Comparison of ENCODE assay signal across 23 cellular contexts in genomic region chr5:79507251-79508205, GRCh38. TPM values are rescaled to one million over a fixed set of nuclear protein-coding genes. Genes with fewer than 3 reads are reported as not detected.
DNase-seq lines count a peak whose midpoint lies in the region; ATAC-seq, FAIRE-seq and TF ChIP-seq lines count a peak whose summit lies in the region.
"Had no signal": no experiment of that assay in that cellular context is flagged by ENCODE, and none has a peak within 500 bp of the region (broad histone marks: within the 10 kb centered on the region; RNA-seq: fewer than 3 reads in every experiment).

No MANE protein-coding gene starts in this region.

- H3K4me3 ChIP-seq in HepG2 (replicated peaks in 1 of 3; ENCODE audit: insufficient read depth in 1 of 3, low read depth in 2 of 3, low read length in 3 of 3) (no peak overlapping the region), right lobe of liver (no peak overlapping the region), astrocyte (ENCODE audit: insufficient read depth, low read depth, low read length) (no peak overlapping the region), right atrium auricular region (no peak overlapping the region), pancreas (no peak overlapping the region)
- H3K4me3 ChIP-seq: MG63, thoracic aorta had no signal

- intact Hi-C loops in HepG2 (cut with micrococcal nuclease; ENCODE audit: unreplicated experiment) (no loop called here), right lobe of liver (cut with DNase I) (no loop called here), pancreas (cut with DNase I) (no loop called here)

- TF ChIP-seq EP300 in HepG2 (IDR thresholded peaks at IDR 0.05; ENCODE audit: low read depth in 2 of 2, low read length in 2 of 2) (no peak), HepG2 (CRISPR knock-in tag; IDR thresholded peaks at IDR 0.05; ENCODE audit: borderline replicate concordance) (no peak)

- H3K4me1 Mint-ChIP-seq in astrocyte (ENCODE audit: low read depth, unreplicated experiment): peaks cover 40% of the 10 kb centered on the region

- no peak for TF ChIP-seq RAD21 in HepG2 (CRISPR knock-in tag; IDR thresholded peaks at IDR 0.05)

- H3K36me3 ChIP-seq in HepG2 (replicated peaks in 1 of 2; ENCODE audit: control insufficient read depth in 1 of 2, insufficient read depth in 2 of 2, low read length in 2 of 2): no peaks in the 10 kb centered on the region
- no peaks in the 10 kb centered on the region for H3K36me3 ChIP-seq in right lobe of liver
- H3K36me3 ChIP-seq in astrocyte (ENCODE audit: insufficient read depth, low read length): no peaks in the 10 kb centered on the region
- no peaks in the 10 kb centered on the region for H3K36me3 ChIP-seq in right atrium auricular region
- no peaks in the 10 kb centered on the region for H3K36me3 ChIP-seq in pancreas
- H3K36me3 ChIP-seq: MG63, thoracic aorta had no signal

- peaks cover 92% of the 10 kb centered on the region for H3K79me2 ChIP-seq in HepG2 (ENCODE audit: insufficient read depth, low read length)
- H3K79me2 ChIP-seq in astrocyte (ENCODE audit: insufficient read depth, low read length): peaks cover 50% of the 10 kb centered on the region

- H3K9ac ChIP-seq in HepG2 (ENCODE audit: insufficient read depth, low read depth, low read length) (no peak overlapping the region), astrocyte (ENCODE audit: low read length) (no peak overlapping the region)

- H3K9me3 Mint-ChIP-seq in astrocyte (ENCODE audit: unreplicated experiment): no peaks in the 10 kb centered on the region
- H3K9me3 Mint-ChIP-seq: central memory CD8-positive, alpha-beta T cell; nephron progenitor cell had no signal

- peak overlapping the region; percentile 20 for H3K4me3 Mint-ChIP-seq in astrocyte (ENCODE audit: unreplicated experiment)
- H3K4me3 Mint-ChIP-seq: activated CD8-positive, alpha-beta memory T cell treated with anti-CD3 and anti-CD28 coated beads, Interleukin-2, amount 10 ng/mL, durations not matched to agents 7 days and 5 days; CD4-positive, CD25-positive, alpha-beta regulatory T cell; central memory CD8-positive, alpha-beta T cell had no signal

- H3K27me3 ChIP-seq in HepG2 (ENCODE audit: control insufficient read depth in 1 of 2, insufficient read depth in 2 of 2, low read length in 2 of 2): no peaks in the 10 kb centered on the region; a peak in 1 of 5 replicates
- H3K27me3 ChIP-seq in right lobe of liver: no peaks in the 10 kb centered on the region
- H3K27me3 ChIP-seq in astrocyte (ENCODE audit: insufficient read depth, low read length): no peaks in the 10 kb centered on the region
- no peaks in the 10 kb centered on the region for H3K27me3 ChIP-seq in right atrium auricular region
- H3K27me3 ChIP-seq in pancreas: no peaks in the 10 kb centered on the region
- H3K27me3 ChIP-seq: MG63 had no signal

- H2AFZ ChIP-seq in HepG2 (ENCODE audit: low read length): no peak overlapping the region
- H2AFZ ChIP-seq in astrocyte (ENCODE audit: low read depth, low read length): no peak overlapping the region

- POLR2A ChIA-PET in HepG2 (lab: Yijun Ruan, JAX): interaction anchor here (1.0 kb wide), 1 partner anchor 8 kb away, joined by 3 read pairs; no protein-coding TSS in a partner anchor

- H3K27ac Mint-ChIP-seq in astrocyte (ENCODE audit: unreplicated experiment): no peak overlapping the region
- H3K27ac Mint-ChIP-seq: activated CD8-positive, alpha-beta memory T cell treated with anti-CD3 and anti-CD28 coated beads, Interleukin-2, amount 10 ng/mL, durations not matched to agents 7 days and 5 days; CD4-positive, CD25-positive, alpha-beta regulatory T cell; nephron progenitor cell had no signal

- H3K4me1 ChIP-seq in HepG2 (ENCODE audit: insufficient read depth, low read length): peaks cover 70% of the 10 kb centered on the region
- no peaks in the 10 kb centered on the region for H3K4me1 ChIP-seq in right lobe of liver
- peaks cover 3% of the 10 kb centered on the region for H3K4me1 ChIP-seq in astrocyte (ENCODE audit: insufficient read depth, low read length)
- peaks cover 0 to 13% of the 10 kb centered on the region in 2 donors for H3K4me1 ChIP-seq in right atrium auricular region
- H3K4me1 ChIP-seq in pancreas: peaks cover 0 to 9% (median 0%) of the 10 kb centered on the region in 3 donors

- no peaks in the 10 kb centered on the region for H3K27me3 Mint-ChIP-seq in astrocyte (ENCODE audit: low read depth, unreplicated experiment)
- H3K27me3 Mint-ChIP-seq: central memory CD8-positive, alpha-beta T cell had no signal

- H3K9me3 ChIP-seq in HepG2 (ENCODE audit: low read length) (no peaks in the 10 kb centered on the region), right lobe of liver (no peaks in the 10 kb centered on the region), astrocyte (ENCODE audit: insufficient read depth, low read depth, low read length) (no peaks in the 10 kb centered on the region), right atrium auricular region (no peaks in the 10 kb centered on the region), pancreas (no peaks in the 10 kb centered on the region)
- H3K9me3 ChIP-seq: MG63, thoracic aorta had no signal

- H3K4me2 ChIP-seq in HepG2 (ENCODE audit: low read depth, low read length) (peak overlapping the region; percentile 83), astrocyte (ENCODE audit: low read length) (no peak overlapping the region)

- FAIRE-seq in HepG2 (lab: Jason Lieb, UNC) (no peak), astrocyte (lab: Jason Lieb, UNC) (no peak), pancreas (lab: Jason Lieb, UNC) (no peak)
- FAIRE-seq: GM18507 had no signal

- in situ Hi-C loops in HepG2 (cut with HindIII; ENCODE audit: extremely low pct_ligation_motif_present, low pct_unique_long_range_greater_than_20kb): no loop called here

- BruUV-seq in HepG2 (replicated peaks; lab: Mats Ljungman, UMichigan): no TSS peak

- H4K20me1 ChIP-seq in HepG2 (ENCODE audit: insufficient read depth, low read length) (peaks cover 15% of the 10 kb centered on the region), astrocyte (ENCODE audit: insufficient read depth, low read length) (peaks cover 44% of the 10 kb centered on the region)

- H3K27ac ChIP-seq in HepG2 (ENCODE audit: extremely low read length, insufficient read depth, low read length) (no peak overlapping the region), right lobe of liver (no peak overlapping the region), astrocyte (ENCODE audit: low read depth, low read length) (no peak overlapping the region), right atrium auricular region (peak overlapping the region; percentile 98 to 99), pancreas (no peak overlapping the region)
- H3K27ac ChIP-seq: thoracic aorta had no signal

- ATAC-seq in HepG2 (no peak), right lobe of liver (no peak), GM18502 (IDR thresholded peaks at IDR 0.05; ENCODE audit: poor library complexity, unreplicated experiment) (no peak), pancreas (no peak)
- ATAC-seq: activated CD8-positive, alpha-beta memory T cell treated with anti-CD3 and anti-CD28 coated beads, Interleukin-2, amount 10 ng/mL, durations not matched to agents 7 days and 5 days had no signal

- CTCF ChIA-PET in HepG2 (lab: Yijun Ruan, JAX; ENCODE audit: low intra/inter-chr PET ratio, low total read pairs): no interaction called here

- H3K36me3 Mint-ChIP-seq in astrocyte (ENCODE audit: low read depth, unreplicated experiment): peaks cover 4% of the 10 kb centered on the region
- H3K36me3 Mint-ChIP-seq: CD4-positive, CD25-positive, alpha-beta regulatory T cell had no signal

- DNase-seq in HepG2 (ENCODE audit: low spot score) (no peak), right lobe of liver (no peak), astrocyte (ENCODE audit: low read depth) (no peak), right atrium auricular region (ENCODE audit: low spot score) (no peak), NCI-H748 (lab: John Stamatoyannopoulos, UW; ENCODE audit: unreplicated experiment) (no peak), pancreas (no peak), NCI-H146 treated with DMSO at 0.1 percent for 48 hours (lab: John Stamatoyannopoulos, UW; ENCODE audit: unreplicated experiment) (no peak)
- DNase-seq: ACHN; activated CD4-positive, alpha-beta T cell treated with anti-CD3 and anti-CD28 coated beads for 1 hour; activated CD8-positive, alpha-beta memory T cell treated with anti-CD3 and anti-CD28 coated beads, Interleukin-2, amount 10 ng/mL, durations not matched to agents 7 days and 5 days; amniotic stem cell; CD4-positive, CD25-positive, alpha-beta regulatory T cell; DMS153; left cardiac atrium; MG63; midbrain; NCI-H1930; nephron progenitor cell; SHP77 had no signal

- WGBS in HepG2 (ENCODE audit: low lambda C conversion rate): 85% methylated on average over 6 of the region's 6 CpGs
- WGBS in right lobe of liver (ENCODE audit: insufficient coverage, low coverage, low lambda C conversion rate, missing lambda C conversion rate): 64% methylated on average over 6 of the region's 6 CpGs
- WGBS in pancreas, 2 donors: 69 to 78% methylated on average over 6 of the region's 6 CpGs

- no peak for TF ChIP-seq CTCF in HepG2 (CRISPR knock-in tag; IDR thresholded peaks at IDR 0.05)
- no peak for TF ChIP-seq CTCF in right lobe of liver (IDR thresholded peaks at IDR 0.05)
- TF ChIP-seq CTCF in astrocyte (IDR thresholded peaks at IDR 0.05; ENCODE audit: insufficient read depth, low read depth, low read length): no peak
- no peak for TF ChIP-seq CTCF in right atrium auricular region (IDR thresholded peaks at IDR 0.05)
- no peak for TF ChIP-seq CTCF in pancreas (IDR thresholded peaks at IDR 0.05)

- no peak for TF ChIP-seq POLR2A in HepG2 (IDR thresholded peaks at IDR 0.05; ENCODE audit: insufficient read depth in 1 of 2, low read depth in 2 of 2, low read length in 2 of 2)
- no peak for TF ChIP-seq POLR2A in right lobe of liver (IDR thresholded peaks at IDR 0.05)

RNA-seq across cellular contexts. Expression of gene HOMER1, which starts 6.4 kb away (rescaled TPM):
- 24.8 and 31.4 TPM in 2 replicates for total RNA-seq in HepG2 (2016; rRNA removed; fragmentation: Illumina TruSeq; extraction: Trizol)
- 63.5 and 72.4 TPM in 2 replicates for total RNA-seq in HepG2 (2016; cell fraction: cytosol; rRNA removed; fragmentation: Illumina TruSeq; extraction: Trizol; ENCODE audit: low read depth)
- 23.8 and 29.0 TPM in 2 replicates for total RNA-seq in HepG2 (2016; cell fraction: insoluble cytoplasmic fraction; rRNA removed; fragmentation: Illumina TruSeq; extraction: Trizol)
- 36.4 and 39.5 TPM in 2 replicates for total RNA-seq in HepG2 (2016; cell fraction: membrane; rRNA removed; fragmentation: Illumina TruSeq; extraction: Trizol)
- total RNA-seq in HepG2 (2016; cell fraction: nucleus; rRNA removed; fragmentation: Illumina TruSeq; extraction: Trizol): 18.7 and 22.3 TPM in 2 replicates
- 4.3 and 5.3 TPM in 2 replicates for polyA plus RNA-seq in HepG2 (2011; rRNA removed)
- 2.2 and 3.4 TPM in 2 replicates for polyA plus RNA-seq in HepG2 (2011; cell fraction: cytosol; rRNA removed)
- 2.8 and 4.3 TPM in 2 replicates for polyA plus RNA-seq in HepG2 (2011; cell fraction: nucleus; rRNA removed)
- polyA plus RNA-seq in HepG2 (2012): 11.3 and 15.0 TPM in 2 replicates
- 1.2 and 1.7 TPM in 2 replicates for polyA plus RNA-seq in HepG2 (2016; cell fraction: cytosol; fragmentation: Illumina TruSeq; extraction: Trizol; ENCODE audit: low read depth)
- polyA plus RNA-seq in HepG2 (2016; cell fraction: insoluble cytoplasmic fraction; fragmentation: Illumina TruSeq; extraction: Trizol; ENCODE audit: low read depth): 15.2 and 16.0 TPM in 2 replicates
- polyA plus RNA-seq in HepG2 (2016; cell fraction: membrane; fragmentation: Illumina TruSeq; extraction: Trizol; ENCODE audit: low read depth): 7.1 and 7.5 TPM in 2 replicates
- 11.2 and 12.4 TPM in 2 replicates for polyA plus RNA-seq in HepG2 (2016; cell fraction: nucleus; fragmentation: Illumina TruSeq; extraction: Trizol; ENCODE audit: insufficient read depth, low read depth)
- polyA minus RNA-seq in HepG2 (2011; rRNA and poly(A)+ RNA removed; ENCODE audit: low replicate concordance): 1.1 and 6.4 TPM in 2 replicates
- 20.0 and 24.9 TPM in 2 replicates for polyA minus RNA-seq in HepG2 (2011; cell fraction: cytosol; rRNA and poly(A)+ RNA removed)
- polyA minus RNA-seq in HepG2 (2011; cell fraction: nucleus; rRNA and poly(A)+ RNA removed): 44.4 and 53.0 TPM in 2 replicates
- 1 to 10 TPM in 4 of 6 experiments, under 1 TPM in 2; 0.26 to 1.7 (median 1.2) TPM for total RNA-seq in right lobe of liver
- 19.0 and 26.9 TPM in 2 replicates for total RNA-seq in astrocyte
- 10 to 100 TPM; 30.1 to 31.4 TPM for total RNA-seq in right atrium auricular region
- total RNA-seq in pancreas: 1 to 10 TPM in 4 of 6 donors, under 1 TPM in 2; 0.56 to 3.6 (median 1.5) TPM
- polyA plus RNA-seq in pancreas: 1 to 10 TPM in 1 of 2 donors, under 1 TPM in 1; 0.61 to 1.5 TPM

Comparison
In these comparisons a context has a peak if more than half of its experiments do, and no peak if none do; other contexts are left out.
1. H3K27ac ChIP-seq: peak in right atrium auricular region (2 of 2); none in HepG2 (single experiment), right lobe of liver (0 of 3), astrocyte (single experiment) and pancreas (0 of 4).